In the genomic region with DNA sequence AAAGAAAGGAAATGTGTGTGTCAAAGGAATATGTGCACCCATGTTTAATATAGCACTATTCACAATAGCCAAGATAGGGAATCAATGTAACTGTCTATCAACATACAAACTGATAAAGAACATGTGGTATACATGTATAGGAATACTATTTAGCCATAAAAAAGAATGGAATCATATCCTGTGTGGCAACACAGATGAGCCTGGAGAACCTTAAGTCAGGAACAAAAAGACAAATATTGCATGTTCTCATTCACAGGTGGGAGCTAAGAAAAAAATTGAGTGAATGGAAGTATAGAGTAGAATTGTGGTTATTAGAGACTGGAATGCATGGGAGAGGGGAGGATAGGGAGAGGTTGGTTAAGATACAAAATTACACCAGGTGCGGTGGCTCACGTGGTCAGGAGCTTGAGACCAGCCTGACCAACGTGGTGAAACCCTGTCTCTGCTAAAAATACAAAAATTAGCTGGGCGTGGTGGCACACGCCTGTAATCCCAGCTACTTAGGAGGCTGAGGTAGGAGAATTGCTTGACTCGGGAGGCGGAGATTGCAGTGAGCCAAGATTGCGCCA, we compare ENCODE assay signal across 30 cellular contexts.
"Had no signal": no experiment of that assay in that cellular context is flagged by ENCODE, and none has a peak within 500 bp of the region (broad histone marks: within the 10 kb centered on the region; RNA-seq: fewer than 3 reads in every experiment).

No MANE protein-coding gene starts in this region.

- H3K27me3 ChIP-seq: neural progenitor cell, ovary, right lobe of liver, sigmoid colon, spleen, suprapubic skin, testis, tibial artery, transverse colon, upper lobe of left lung, uterus had no signal

- H3K9me3 ChIP-seq: ovary, psoas muscle, right lobe of liver, sigmoid colon, spleen, suprapubic skin, testis, tibial artery, transverse colon, upper lobe of left lung, uterus had no signal

- H3K4me2 ChIP-seq: neural progenitor cell, smooth muscle cell had no signal

- H3K36me3 ChIP-seq: neural progenitor cell, ovary, right lobe of liver, sigmoid colon, suprapubic skin, transverse colon, uterus had no signal

- DNase-seq: naive thymus-derived CD4-positive, alpha-beta T cell; natural killer cell; occipital lobe; ovary; posterior cingulate gyrus; psoas muscle; right cardiac atrium; right lobe of liver; sigmoid colon; spleen; stimulated activated CD4-positive, alpha-beta T cell treated with anti-CD3 and anti-CD28 coated beads, Interleukin-12 subunit alpha, Interleukin-12 subunit beta, amount 100 ng/mL, for 4 hours; stimulated activated CD4-positive, alpha-beta T cell treated with anti-CD3 and anti-CD28 coated beads, Interleukin-1b, Interleukin-23, amount 100 ng/mL, for 48 hours; stimulated activated CD4-positive, alpha-beta T cell treated with anti-CD3 and anti-CD28 coated beads, Interleukin-4, amount 100 ng/mL, for 1 hour; stimulated activated CD4-positive, alpha-beta T cell treated with anti-CD3 and anti-CD28 coated beads, Interleukin-4, amount 100 ng/mL, for 4 hours; stimulated activated CD8-positive, alpha-beta memory T cell treated with anti-CD3 and anti-CD28 coated beads, Interleukin-4, amount 100 ng/mL, for 48 hours; stimulated activated naive CD4-positive, alpha-beta T cell; stimulated activated naive CD8-positive, alpha-beta T cell treated with anti-CD3 and anti-CD28 coated beads, Interleukin-15, amount 100 ng/mL, for 72 hours; stimulated activated naive CD8-positive, alpha-beta T cell treated with anti-CD3 and anti-CD28 coated beads, Interleukin-15, Interleukin-2, amounts not matched to agents 100 U/mL and 50 U/mL, for 24 hours; substantia nigra; testis; tibial artery; transverse colon; upper lobe of left lung; uterus had no signal

- H3K27ac ChIP-seq: neural progenitor cell, ovary, parathyroid adenoma, psoas muscle, right lobe of liver, sigmoid colon, skin epidermis, spleen, suprapubic skin, testis, tibial artery, transverse colon, upper lobe of left lung, uterus had no signal

- ATAC-seq: naive thymus-derived CD4-positive, alpha-beta T cell; natural killer cell; psoas muscle; right cardiac atrium; right lobe of liver; stimulated activated memory B cell treated with anti-CD40 and anti-IgM and Interleukin-4, amounts not matched to agents 10 μg/mL and 1 μg/mL and 100 μg/mL, for 72 hours; stimulated activated naive CD8-positive, alpha-beta T cell treated with anti-CD3 and anti-CD28 coated beads, Interleukin-15, amount 100 ng/mL, for 72 hours; stimulated activated naive CD8-positive, alpha-beta T cell treated with anti-CD3 and anti-CD28 coated beads, Interleukin-15, Interleukin-2, amounts not matched to agents 100 U/mL and 50 U/mL, for 24 hours had no signal

- H3K4me1 ChIP-seq: neural progenitor cell, right lobe of liver, suprapubic skin, testis, uterus had no signal

- H3K9ac ChIP-seq: neural progenitor cell, parathyroid adenoma had no signal

- H3K4me3 ChIP-seq: neural progenitor cell, ovary, psoas muscle, right lobe of liver, sigmoid colon, skin epidermis, smooth muscle cell, spleen, suprapubic skin, testis, tibial artery, transverse colon, upper lobe of left lung, uterus had no signal

- H2AFZ ChIP-seq: neural progenitor cell, parathyroid adenoma had no signal
